In genomic region chr17:74760404-74761105, GRCh38 we compare ENCODE assay signal across 8 cellular contexts. TPM values are rescaled to one million over a fixed set of nuclear protein-coding genes. Genes with fewer than 3 reads are reported as not detected.
A peak's percentile ranks its signal among the peaks of the same experiment; 100 is the strongest.
DNase-seq lines count a peak whose midpoint lies in the region; ATAC-seq and TF ChIP-seq lines count a peak whose summit lies in the region.
"Had no signal": no experiment of that assay in that cellular context is flagged by ENCODE, and none has a peak within 500 bp of the region (broad histone marks: within the 10 kb centered on the region; RNA-seq: fewer than 3 reads in every experiment).

No MANE protein-coding gene starts in this region.

- H3K4me3 ChIP-seq in NB4 (ENCODE audit: low read depth, low read length) (no peak overlapping the region), parathyroid adenoma (ENCODE audit: low read depth, low read length) (peak overlapping the region; percentile 11), gastrocnemius medialis (no peak overlapping the region)
- H3K4me3 ChIP-seq: left lung had no signal

- peak overlapping the region; percentile 90 for H3K27ac Mint-ChIP-seq in chondrocyte (ENCODE audit: unreplicated experiment)

- H3K36me3 ChIP-seq in parathyroid adenoma (ENCODE audit: control insufficient read depth, insufficient read depth, low read length) (no peaks in the 10 kb centered on the region), gastrocnemius medialis (no peaks in the 10 kb centered on the region)

- peak overlapping the region; percentile 36 for H3K4me2 ChIP-seq in parathyroid adenoma (ENCODE audit: low read length)

- H3K36me3 Mint-ChIP-seq in chondrocyte (ENCODE audit: low read depth): no peaks in the 10 kb centered on the region

- no peaks in the 10 kb centered on the region for H3K27me3 Mint-ChIP-seq in chondrocyte (ENCODE audit: low read depth)

- no peaks in the 10 kb centered on the region for H3K9me3 Mint-ChIP-seq in chondrocyte (ENCODE audit: low read depth)

- peaks cover 87% of the 10 kb centered on the region for H3K4me1 Mint-ChIP-seq in chondrocyte (ENCODE audit: low read depth)

- intact Hi-C loops in gastrocnemius medialis (cut with DNase I; ENCODE audit: low total_unique reads) (no loop called here), posterior vena cava (cut with DNase I) (no loop called here)

- peak; percentile 45 for DNase-seq in NB4 (ENCODE audit: low read depth)
- peak; percentile 64 for DNase-seq in chondrocyte (ENCODE audit: low spot score)
- no peak for DNase-seq in gastrocnemius medialis
- no peak for DNase-seq in posterior vena cava (ENCODE audit: low spot score)

- H3K27me3 ChIP-seq in parathyroid adenoma (ENCODE audit: control insufficient read depth, insufficient read depth, low read length): no peaks in the 10 kb centered on the region
- no peaks in the 10 kb centered on the region for H3K27me3 ChIP-seq in gastrocnemius medialis
- H3K27me3 ChIP-seq: left lung had no signal

- no peak overlapping the region for H3K4me3 Mint-ChIP-seq in chondrocyte (ENCODE audit: unreplicated experiment)

- H2AFZ ChIP-seq in parathyroid adenoma: peak overlapping the region; percentile 11

- no peak for TF ChIP-seq CTCF in NB4 (IDR thresholded peaks at IDR 0.05; ENCODE audit: low read depth, low read length)
- no peak for TF ChIP-seq CTCF in chondrocyte (IDR thresholded peaks at IDR 0.05)
- TF ChIP-seq CTCF in parathyroid adenoma (IDR thresholded peaks at IDR 0.05): no peak
- no peak for TF ChIP-seq CTCF in gastrocnemius medialis (IDR thresholded peaks at IDR 0.05 in 4 of 5, conservative IDR thresholded peaks at IDR 0.05 in 1 of 5)

- in situ Hi-C loops in gastrocnemius medialis (cut with MboI; ENCODE audit: low sequenced_read_pairs in 4 of 4): no loop called here

- H3K79me2 ChIP-seq in parathyroid adenoma: peaks cover 69% of the 10 kb centered on the region

- H3K4me1 ChIP-seq in parathyroid adenoma: peaks cover 88% of the 10 kb centered on the region
- peaks cover 9 to 16% of the 10 kb centered on the region in 2 donors for H3K4me1 ChIP-seq in gastrocnemius medialis

- H3K9me3 ChIP-seq in parathyroid adenoma (ENCODE audit: control insufficient read depth, low read length) (no peaks in the 10 kb centered on the region), gastrocnemius medialis (no peaks in the 10 kb centered on the region)
- H3K9me3 ChIP-seq: left lung had no signal

- H3K27ac ChIP-seq in parathyroid adenoma (peak overlapping the region; percentile 94), gastrocnemius medialis (no peak overlapping the region)
- H3K27ac ChIP-seq: left lung had no signal

- peak overlapping the region; percentile 24 for H3K9ac ChIP-seq in parathyroid adenoma

- ATAC-seq in GM21825 (IDR thresholded peaks at IDR 0.05; ENCODE audit: unreplicated experiment): no peak
- ATAC-seq in gastrocnemius medialis: no peak

- no peak for TF ChIP-seq POLR2A in NB4 (IDR thresholded peaks at IDR 0.05; ENCODE audit: extremely low read depth, insufficient read length)
- no peak for TF ChIP-seq POLR2A in gastrocnemius medialis (IDR thresholded peaks at IDR 0.05)

RNA-seq across cellular contexts. Expression of gene NHERF1, which starts 12.1 kb away (rescaled TPM):
- total RNA-seq in chondrocyte (98.7 to 108 TPM (median 98.7 TPM) in 3 replicates), gastrocnemius medialis (1 to 10 TPM; 3.8 to 5.6 (median 5.5) TPM), posterior vena cava (10 to 100 TPM in 1 of 2 donors, 1 to 10 TPM in 1; 7.0 to 11.5 TPM)

RNA-seq across cellular contexts. Expression of gene NAT9, which starts 15.6 kb away (rescaled TPM):
- total RNA-seq in chondrocyte: 46.8 to 48.9 TPM (median 47.4 TPM) in 3 replicates
- 10 to 100 TPM in 3 of 4 donors, 1 to 10 TPM in 1; 7.7 to 27.4 (median 14.5) TPM for total RNA-seq in gastrocnemius medialis
- 10 to 100 TPM; 26.8 to 31.7 TPM for total RNA-seq in posterior vena cava

RNA-seq across cellular contexts. Expression of gene RAB37, which starts 23.5 kb away (rescaled TPM):
- 0.15 TPM in 1 of 3 replicates, not detected in the others for total RNA-seq in chondrocyte
- total RNA-seq in gastrocnemius medialis: 1 to 10 TPM in 1 of 4 donors, under 1 TPM in 3; 0.24 to 3.7 (median 0.43) TPM
- 1 to 10 TPM; 1.1 to 1.6 TPM for total RNA-seq in posterior vena cava
- total RNA-seq: H4 had no signal

RNA-seq across cellular contexts. Expression of gene CD300LF, which starts 47.8 kb away (rescaled TPM):
- total RNA-seq in chondrocyte (not detected in 3 replicates), gastrocnemius medialis (not detected), posterior vena cava (1 to 10 TPM in 1 of 2 donors, under 1 TPM in 1; 0.48 to 3.1 TPM)
- total RNA-seq: H4 had no signal

Comparison
In these comparisons a context has a peak if more than half of its experiments do, and no peak if none do; other contexts are left out.
1. DNase-seq: peak in NB4 (single experiment) and chondrocyte (single experiment); none in gastrocnemius medialis (0 of 2) and posterior vena cava (single experiment).